9 cellular contexts compared by ENCODE assay signal in the genomic region with DNA sequence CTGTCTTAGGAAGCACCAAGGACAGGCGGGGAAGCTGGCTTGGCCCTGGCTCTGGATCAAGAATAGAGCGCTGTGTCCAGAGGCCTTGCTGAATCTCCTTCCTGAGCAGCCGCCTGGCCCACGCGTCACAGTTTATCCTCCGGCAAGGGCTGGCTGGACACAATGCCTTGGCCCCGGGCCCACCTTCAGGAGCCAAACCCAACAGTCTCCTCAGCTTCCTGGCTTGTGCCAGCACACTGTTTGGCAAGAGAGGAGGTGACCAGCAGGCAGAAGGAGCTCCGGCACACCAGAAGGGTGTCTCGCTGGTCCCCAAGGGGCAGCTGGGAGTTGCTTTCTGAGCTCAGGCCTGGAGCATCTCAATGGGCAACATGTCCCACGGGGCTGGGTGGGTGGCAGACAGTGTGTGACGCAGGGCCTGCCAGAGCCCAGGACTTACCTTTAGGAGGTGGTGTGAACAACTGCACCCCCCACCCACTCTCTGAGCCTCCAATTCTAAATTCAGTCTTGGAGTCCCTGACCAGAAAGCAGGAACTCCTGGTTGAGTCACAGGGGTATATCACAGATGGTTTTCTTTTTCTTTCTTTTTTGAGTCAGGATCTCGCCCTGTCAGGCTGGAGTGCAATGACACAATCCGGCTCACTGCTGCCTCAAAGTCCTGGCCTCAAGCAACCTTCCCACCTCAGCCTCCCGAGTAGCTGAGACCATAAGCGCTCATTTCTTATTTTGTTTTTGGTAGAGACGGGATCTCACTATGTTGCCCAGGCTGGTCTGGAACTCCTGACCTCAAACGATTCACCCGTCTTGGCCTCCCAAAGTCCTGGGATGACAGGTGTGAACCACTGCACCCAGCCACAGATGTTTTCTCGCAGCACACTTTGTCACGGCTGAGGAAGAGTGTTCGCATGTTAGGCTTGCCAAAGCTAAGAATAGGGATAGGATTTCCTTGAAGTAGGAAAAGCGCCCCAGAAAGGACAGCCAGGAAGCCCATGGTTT.
A peak's percentile ranks its signal among the peaks of the same experiment; 100 is the strongest.
DNase-seq lines count a peak whose midpoint lies in the region; TF ChIP-seq lines count a peak whose summit lies in the region.
"Had no signal": no experiment of that assay in that cellular context is flagged by ENCODE, and none has a peak within 500 bp of the region (broad histone marks: within the 10 kb centered on the region; RNA-seq: fewer than 3 reads in every experiment).

No MANE protein-coding gene starts in this region.

- DNase-seq in NCI-H226 (peak; percentile 51), esophagus muscularis mucosa (ENCODE audit: extremely low spot score) (peak; percentile 93), pons (ENCODE audit: low spot score) (peak; percentile 14), NOMO-1 treated with dmso at 0.1 percent for 144 hours (lab: John Stamatoyannopoulos, UW; ENCODE audit: unreplicated experiment) (no peak), ecto neural progenitor cell (ENCODE audit: low spot score) (no peak), CD1c-positive myeloid dendritic cell (ENCODE audit: extremely low spot score) (no peak), NCI-H510A treated with DMSO at 0.1 percent for 48 hours (lab: John Stamatoyannopoulos, UW) (no peak)
- DNase-seq: NCI-H748 treated with DMSO at 0.1 percent for 48 hours had no signal

- TF ChIP-seq EP300 in esophagus muscularis mucosa (IDR thresholded peaks at IDR 0.05), result no peak

- WGBS in esophagus muscularis mucosa, result 66% methylated on average over 19 of the region's 22 CpGs

- intact Hi-C loops in esophagus muscularis mucosa (cut with DNase I), result loop anchor here (10.0 kb wide), 5 partner anchors 78 to 528 kb away; a partner anchor contains a TSS

- H3K27ac ChIP-seq in C4-2B (peak overlapping the region; percentile 41), esophagus muscularis mucosa (replicated peaks in 1 of 4) (peak overlapping the region; percentile 63 to 72 (median 68))

- no peak overlapping the region for H3K4me3 ChIP-seq in esophagus muscularis mucosa

- no peak for TF ChIP-seq POLR2A in esophagus muscularis mucosa (IDR thresholded peaks at IDR 0.05; ENCODE audit: low read depth)

- no peaks in the 10 kb centered on the region for H3K27me3 ChIP-seq in esophagus muscularis mucosa

- H3K9me3 ChIP-seq in esophagus muscularis mucosa, result no peaks in the 10 kb centered on the region

- TF ChIP-seq CTCF in C4-2B (conservative IDR thresholded peaks at IDR 0.05) (no peak), esophagus muscularis mucosa (IDR thresholded peaks at IDR 0.05) (no peak)

- H3K36me3 ChIP-seq in esophagus muscularis mucosa, result no peaks in the 10 kb centered on the region

- peaks cover 13 to 26% (median 24%) of the 10 kb centered on the region in 4 donors for H3K4me1 ChIP-seq in esophagus muscularis mucosa

Comparison
In these comparisons a context has a peak if more than half of its experiments do, and no peak if none do; other contexts are left out.
1. DNase-seq: peak in NCI-H226 (single experiment), esophagus muscularis mucosa (single experiment) and pons (single experiment); none in NOMO-1 treated with dmso at 0.1 percent for 144 hours (single experiment), ecto neural progenitor cell (single experiment), CD1c-positive myeloid dendritic cell (single experiment) and NCI-H510A treated with DMSO at 0.1 percent for 48 hours (single experiment).